In the genomic region with DNA sequence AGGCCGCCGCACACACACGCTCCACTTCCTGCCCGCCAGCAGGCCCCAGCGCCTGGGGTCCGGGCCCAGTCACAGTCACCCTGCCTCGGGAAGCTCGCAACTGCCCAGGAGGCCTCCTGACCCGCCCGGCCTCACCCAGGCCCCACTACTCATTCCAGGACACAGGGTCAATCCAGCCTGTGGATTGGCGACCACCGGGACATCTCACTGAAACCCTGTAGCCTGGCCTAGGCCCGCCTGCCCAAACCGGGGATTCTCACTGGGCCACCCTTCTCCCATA, we compare ENCODE assay signal across 24 cellular contexts. TPM values are rescaled to one million over a fixed set of nuclear protein-coding genes. Genes with fewer than 3 reads are reported as not detected.
DNase-seq lines count a peak whose midpoint lies in the region; ATAC-seq and TF ChIP-seq lines count a peak whose summit lies in the region.
"Had no signal": no experiment of that assay in that cellular context is flagged by ENCODE, and none has a peak within 500 bp of the region (broad histone marks: within the 10 kb centered on the region; RNA-seq: fewer than 3 reads in every experiment).

No MANE protein-coding gene starts in this region.

- no peaks in the 10 kb centered on the region for H3K9me3 ChIP-seq in heart right ventricle
- no peaks in the 10 kb centered on the region for H3K9me3 ChIP-seq in colonic mucosa
- H3K9me3 ChIP-seq: prostate gland had no signal

- 7 to 9% methylated on average over 14 of the region's 14 CpGs for WGBS in heart right ventricle, 2 donors
- no CpG with 5 or more reads among the region's 14 CpGs for WGBS in mesendoderm (ENCODE audit: extremely low coverage, insufficient coverage, low lambda C conversion rate)

- H2AK5ac ChIP-seq in mesendoderm (ENCODE audit: low read length) = no peak overlapping the region

- no peaks in the 10 kb centered on the region for H3K79me2 ChIP-seq in mesendoderm (ENCODE audit: control insufficient read depth, insufficient read depth, low read length)

- no peak overlapping the region for H3K4me2 ChIP-seq in mesendoderm (ENCODE audit: low read length)

- intact Hi-C loops in heart right ventricle (cut with DNase I) (loop anchor here in 3 of 10 donors (5.0 to 10.0 kb wide), 3 partner anchors 42 to 81 kb away; a partner anchor contains a TSS), cardiac septum (cut with DNase I) (loop anchor here (5.0 kb wide), 1 partner anchor 47 kb away; no protein-coding TSS in a partner anchor), colonic mucosa (cut with DNase I) (no loop called here)

- no peak overlapping the region for H3K18ac ChIP-seq in mesendoderm (ENCODE audit: low read length)

- peak overlapping the region in 5 of 10 donors; percentile 42 to 68 (median 61) for H3K27ac ChIP-seq in heart right ventricle
- H3K27ac ChIP-seq in mesendoderm (ENCODE audit: low read depth, low read length) = no peak overlapping the region
- no peak overlapping the region for H3K27ac ChIP-seq in colonic mucosa
- H3K27ac ChIP-seq: C4-2B, SJSA1 had no signal

- no peak overlapping the region for H3K4ac ChIP-seq in mesendoderm (ENCODE audit: low read depth, low read length)

- H3K36me3 Mint-ChIP-seq in endothelial cell (ENCODE audit: low read depth, unreplicated experiment) = peaks cover 4% of the 10 kb centered on the region
- H3K36me3 Mint-ChIP-seq: naive thymus-derived CD4-positive, alpha-beta T cell had no signal

- H3K27me3 ChIP-seq in heart right ventricle (peaks cover 7 to 98% (median 89%) of the 10 kb centered on the region in 7 donors), mesendoderm (ENCODE audit: insufficient read depth, low read length, poor library complexity) (peaks cover 64% of the 10 kb centered on the region), colonic mucosa (peaks cover 74% of the 10 kb centered on the region)

- TF ChIP-seq CTCF in heart right ventricle (IDR thresholded peaks at IDR 0.05) (no peak), epithelial cell of esophagus (IDR thresholded peaks at IDR 0.05; ENCODE audit: insufficient read depth, low read depth, low read length, missing control alignments) (no peak), colonic mucosa (IDR thresholded peaks at IDR 0.05) (no peak), endothelial cell (IDR thresholded peaks at IDR 0.05; ENCODE audit: unreplicated experiment) (no peak)

- H3K79me1 ChIP-seq in mesendoderm (ENCODE audit: low read length) = no peaks in the 10 kb centered on the region

- peaks cover 23% of the 10 kb centered on the region for H3K27me3 Mint-ChIP-seq in endothelial cell (ENCODE audit: unreplicated experiment)

- no peak overlapping the region for H3K23ac ChIP-seq in mesendoderm (ENCODE audit: low read length)

- DNase-seq in heart right ventricle (no peak), cardiac septum (ENCODE audit: low spot score) (no peak), epithelial cell of esophagus (ENCODE audit: low read depth) (peak; percentile 36), mesendoderm (peak; percentile 13), colonic mucosa (no peak), endothelial cell (ENCODE audit: low spot score) (no peak)
- DNase-seq: ACHN; activated CD4-positive, CD25-positive, alpha-beta regulatory T cell treated with anti-CD3 and anti-CD28 coated beads, Interleukin-2, amount 50 U/mL, for 72 hours; activated naive CD8-positive, alpha-beta T cell treated with anti-CD3 and anti-CD28 coated beads, Interleukin-2, amount 50 U/mL, for 24 hours; mesenchymal stem cell; naive thymus-derived CD4-positive, alpha-beta T cell; NCI-H1105 treated with DMSO at 0.1 percent for 48 hours; PC-3; small intestine; stimulated activated CD4-positive, alpha-beta T cell treated with anti-CD3 and anti-CD28 coated beads, Interleukin-4, amount 100 ng/mL, for 1 hour had no signal

- no peak overlapping the region for H3K27ac Mint-ChIP-seq in endothelial cell (ENCODE audit: unreplicated experiment)
- H3K27ac Mint-ChIP-seq: activated naive CD8-positive, alpha-beta T cell treated with anti-CD3 and anti-CD28 coated beads, Interleukin-2, amount 50 U/mL, for 24 hours; activated T-helper 2 cell treated with anti-CD3 and anti-CD28 coated beads, Interferon-gamma antibody, Interleukin-2, Interleukin-4, amounts not matched to agents 10 μg/mL and 5 μg/mL and 100 μg/mL, durations not matched to agents 14 hours and 24 hours and 36 hours had no signal

- H3K9ac ChIP-seq in mesendoderm (ENCODE audit: low read length) (no peak overlapping the region), colonic mucosa (ENCODE audit: low read depth in 2 of 2, low read length in 2 of 2) (no peak overlapping the region)

- no peak overlapping the region for H4K8ac ChIP-seq in mesendoderm (ENCODE audit: low read depth, low read length)

- ATAC-seq in heart right ventricle (peak in 1 of 8 donors; percentile 3), GM19395 (IDR thresholded peaks at IDR 0.05; ENCODE audit: unreplicated experiment) (no peak)
- no peak for ATAC-seq in activated CD4-positive, CD25-positive, alpha-beta regulatory T cell treated with anti-CD3 and anti-CD28 coated beads, Interleukin-2, amount 50 U/mL, for 24 hours
- ATAC-seq: activated naive CD8-positive, alpha-beta T cell treated with anti-CD3 and anti-CD28 coated beads, Interleukin-2, amount 50 U/mL, for 24 hours; HepG2; naive thymus-derived CD4-positive, alpha-beta T cell; PC-3 had no signal

- H3K4me1 Mint-ChIP-seq in endothelial cell (ENCODE audit: unreplicated experiment) = peaks cover 12% of the 10 kb centered on the region

- no peak overlapping the region for H2BK120ac ChIP-seq in mesendoderm (ENCODE audit: low read depth, low read length)

- H3K4me1 ChIP-seq in heart right ventricle (peaks cover 0 to 33% (median 25%) of the 10 kb centered on the region in 9 donors), mesendoderm (ENCODE audit: control insufficient read depth, low read depth, low read length) (no peaks in the 10 kb centered on the region), colonic mucosa (no peaks in the 10 kb centered on the region)
- H3K4me1 ChIP-seq: SJSA1 had no signal

- no peak overlapping the region for H3K56ac ChIP-seq in mesendoderm (ENCODE audit: low read length)

- no peak overlapping the region for H4K5ac ChIP-seq in mesendoderm (ENCODE audit: low read length)

- H3K36me3 ChIP-seq in heart right ventricle = no peaks in the 10 kb centered on the region
- H3K36me3 ChIP-seq in mesendoderm (ENCODE audit: control insufficient read depth, insufficient read depth, low read length) = no peaks in the 10 kb centered on the region
- H3K36me3 ChIP-seq in colonic mucosa = no peaks in the 10 kb centered on the region
- H3K36me3 ChIP-seq: prostate gland, SJSA1 had no signal

- no peak overlapping the region for H2BK5ac ChIP-seq in mesendoderm (ENCODE audit: low read length)

- H3K9me3 Mint-ChIP-seq in endothelial cell (ENCODE audit: unreplicated experiment) = no peaks in the 10 kb centered on the region
- H3K9me3 Mint-ChIP-seq: activated naive CD8-positive, alpha-beta T cell treated with anti-CD3 and anti-CD28 coated beads, Interleukin-2, amount 50 U/mL, for 24 hours; activated T-helper 2 cell treated with anti-CD3 and anti-CD28 coated beads, Interferon-gamma antibody, Interleukin-2, Interleukin-4, amounts not matched to agents 10 μg/mL and 5 μg/mL and 100 μg/mL, durations not matched to agents 14 hours and 24 hours and 36 hours had no signal

- peak overlapping the region in 9 of 10 donors; percentile 1 to 59 (median 51) for H3K4me3 ChIP-seq in heart right ventricle
- peak overlapping the region; percentile 67 for H3K4me3 ChIP-seq in epithelial cell of esophagus (ENCODE audit: low read length)
- H3K4me3 ChIP-seq in mesendoderm (ENCODE audit: low read length) = no peak overlapping the region
- no peak overlapping the region for H3K4me3 ChIP-seq in colonic mucosa
- H3K4me3 ChIP-seq: SJSA1 had no signal

- H3K4me3 Mint-ChIP-seq in endothelial cell (ENCODE audit: unreplicated experiment) = no peak overlapping the region
- H3K4me3 Mint-ChIP-seq: activated naive CD8-positive, alpha-beta T cell treated with anti-CD3 and anti-CD28 coated beads, Interleukin-2, amount 50 U/mL, for 24 hours had no signal

- H2BK15ac ChIP-seq in mesendoderm (replicated peaks; ENCODE audit: low read depth) = no peak overlapping the region

RNA-seq across cellular contexts. Expression of a gene that starts 2.7 kb away (rescaled TPM):
- total RNA-seq in heart right ventricle = 10 to 100 TPM in 8 of 10 donors, 1 to 10 TPM in 2; 9.7 to 19.1 (median 11.7) TPM
- polyA plus RNA-seq in heart right ventricle = 10 to 100 TPM in 1 of 2 donors, 1 to 10 TPM in 1; 6.1 to 10.2 TPM
- total RNA-seq in cardiac septum = 12.1 TPM
- polyA plus RNA-seq in mesendoderm (2013, experiment 1 of 2) = 0.51 TPM
- polyA plus RNA-seq in mesendoderm (2013, experiment 2 of 2) = 0.48 TPM
- total RNA-seq in colonic mucosa = not detected
- total RNA-seq in endothelial cell (ENCODE audit: unreplicated experiment) = 0.72 TPM
- total RNA-seq: activated T-helper 2 cell treated with anti-CD3 and anti-CD28 coated beads, Interferon-gamma antibody, Interleukin-2, Interleukin-4, amounts not matched to agents 10 μg/mL and 5 μg/mL and 100 μg/mL, durations not matched to agents 14 hours and 24 hours and 36 hours; G401; HepG2; naive thymus-derived CD4-positive, alpha-beta T cell; PC-3; SJSA1; urinary bladder had no signal
- polyA plus RNA-seq: HepG2; naive thymus-derived CD4-positive, alpha-beta T cell; urinary bladder had no signal

Comparison
In these comparisons a context has a peak if more than half of its experiments do, and no peak if none do; other contexts are left out.
1. DNase-seq: peak in epithelial cell of esophagus (single experiment) and mesendoderm (single experiment); none in heart right ventricle (0 of 2), cardiac septum (single experiment), colonic mucosa (single experiment) and endothelial cell (single experiment).
2. H3K4me3 ChIP-seq: peak in heart right ventricle (9 of 10) and epithelial cell of esophagus (single experiment); none in mesendoderm (single experiment) and colonic mucosa (single experiment).